In genomic region chr12:110606253-110606611, GRCh38 we compare ENCODE assay signal across 12 cellular contexts.
DNase-seq lines count a peak whose midpoint lies in the region; ATAC-seq and TF ChIP-seq lines count a peak whose summit lies in the region.
"Had no signal": no experiment of that assay in that cellular context is flagged by ENCODE, and none has a peak within 500 bp of the region (broad histone marks: within the 10 kb centered on the region; RNA-seq: fewer than 3 reads in every experiment).

No MANE protein-coding gene starts in this region.

- H3K36me3 Mint-ChIP-seq in activated naive CD8-positive, alpha-beta T cell treated with anti-CD3 and anti-CD28 coated beads, Interleukin-2, amount 50 U/mL, for 24 hours (ENCODE audit: low read depth) = no peaks in the 10 kb centered on the region

- H3K9me3 Mint-ChIP-seq in activated naive CD8-positive, alpha-beta T cell treated with anti-CD3 and anti-CD28 coated beads, Interleukin-2, amount 50 U/mL, for 24 hours = no peaks in the 10 kb centered on the region

- peaks cover 32% of the 10 kb centered on the region for H3K4me1 Mint-ChIP-seq in activated naive CD8-positive, alpha-beta T cell treated with anti-CD3 and anti-CD28 coated beads, Interleukin-2, amount 50 U/mL, for 24 hours

- no peak for DNase-seq in GM06990 (ENCODE audit: extremely low read depth, insufficient read length)
- DNase-seq in activated naive CD8-positive, alpha-beta T cell treated with anti-CD3 and anti-CD28 coated beads, Interleukin-2, amount 50 U/mL, for 24 hours = no peak
- DNase-seq in NCI-H1092 treated with DMSO at 0.1 percent for 48 hours (lab: John Stamatoyannopoulos, UW) = no peak
- DNase-seq in inferior parietal cortex (ENCODE audit: extremely low spot score) = no peak
- DNase-seq: NCI-H187 treated with DMSO at 0.1 percent for 48 hours, NCI-H774, thyroid gland had no signal

- peak overlapping the region; percentile 99 for H3K27ac ChIP-seq in neutrophil
- H3K27ac ChIP-seq: right atrium auricular region, thyroid gland had no signal

- ATAC-seq in HG02885 (IDR thresholded peaks at IDR 0.05; ENCODE audit: poor library complexity, unreplicated experiment) = peak; percentile 16
- no peak for ATAC-seq in activated naive CD8-positive, alpha-beta T cell treated with anti-CD3 and anti-CD28 coated beads, Interleukin-2, amount 50 U/mL, for 24 hours
- no peak for ATAC-seq in HG03439 (IDR thresholded peaks at IDR 0.05; ENCODE audit: unreplicated experiment)

- H3K4me1 ChIP-seq in neutrophil (ENCODE audit: control insufficient read depth in 1 of 2, insufficient read depth in 1 of 2, low read depth in 1 of 2, low read length in 1 of 2) = peaks cover 29 to 35% of the 10 kb centered on the region in 2 experiments
- H3K4me1 ChIP-seq: right atrium auricular region, thyroid gland had no signal

- H3K27me3 ChIP-seq in GM06990 (replicated peaks; ENCODE audit: control insufficient read depth, insufficient read depth, low read length) (no peaks in the 10 kb centered on the region), neutrophil (no peaks in the 10 kb centered on the region)
- H3K27me3 ChIP-seq: right atrium auricular region, thyroid gland had no signal

- H3K36me3 ChIP-seq in GM06990 (ENCODE audit: control insufficient read depth, insufficient read depth, low read length) (no peaks in the 10 kb centered on the region), neutrophil (no peaks in the 10 kb centered on the region)
- H3K36me3 ChIP-seq: right atrium auricular region, thyroid gland had no signal

- H3K4me3 Mint-ChIP-seq in activated naive CD8-positive, alpha-beta T cell treated with anti-CD3 and anti-CD28 coated beads, Interleukin-2, amount 50 U/mL, for 24 hours = peak overlapping the region; percentile 83

- peak overlapping the region; percentile 90 for H3K27ac Mint-ChIP-seq in activated naive CD8-positive, alpha-beta T cell treated with anti-CD3 and anti-CD28 coated beads, Interleukin-2, amount 50 U/mL, for 24 hours

- no peaks in the 10 kb centered on the region for H3K27me3 Mint-ChIP-seq in activated naive CD8-positive, alpha-beta T cell treated with anti-CD3 and anti-CD28 coated beads, Interleukin-2, amount 50 U/mL, for 24 hours

- no peak for TF ChIP-seq CTCF in GM06990 (IDR thresholded peaks at IDR 0.05; ENCODE audit: insufficient read depth, low read length, poor library complexity, severe bottlenecking)
- TF ChIP-seq CTCF in neutrophil (IDR thresholded peaks at IDR 0.05) = no peak

- H3K4me3 ChIP-seq in GM06990 (replicated peaks; ENCODE audit: low read depth, low read length) = peak overlapping the region; percentile 33
- peak overlapping the region; percentile 62 to 74 for H3K4me3 ChIP-seq in neutrophil (ENCODE audit: low read depth in 1 of 2, low read length in 1 of 2)
- H3K4me3 ChIP-seq: coronary artery, right atrium auricular region, thyroid gland had no signal

- no peaks in the 10 kb centered on the region for H3K9me3 ChIP-seq in neutrophil
- H3K9me3 ChIP-seq: right atrium auricular region, thyroid gland had no signal
